In genomic region chr2:197986977-197987376, GRCh38 we compare ENCODE assay signal across 18 cellular contexts.
DNase-seq lines count a peak whose midpoint lies in the region; ATAC-seq and TF ChIP-seq lines count a peak whose summit lies in the region.
"Had no signal": no experiment of that assay in that cellular context is flagged by ENCODE, and none has a peak within 500 bp of the region (broad histone marks: within the 10 kb centered on the region; RNA-seq: fewer than 3 reads in every experiment).

No MANE protein-coding gene starts in this region.

- DNase-seq in AG10803 (ENCODE audit: low read depth): peak; percentile 58
- DNase-seq in fibroblast of gingiva (ENCODE audit: low read depth): peak; percentile 25
- peak; percentile 12 to 77 for DNase-seq in foreskin fibroblast
- DNase-seq in pons (ENCODE audit: low spot score): no peak
- DNase-seq in NCI-H524 (lab: John Stamatoyannopoulos, UW): no peak
- DNase-seq in OCI-M1 (lab: John Stamatoyannopoulos, UW): no peak
- DNase-seq: C1 segment of cervical spinal cord; Calu3; CD4-positive, alpha-beta memory T cell; COR-L47; DMS53; DMS79 treated with DMSO at 0.1 percent for 48 hours; GF-D8; H9 had no signal

- no peak for TF ChIP-seq CTCF in AG10803 (conservative IDR thresholded peaks at IDR 0.05; ENCODE audit: low read length)
- TF ChIP-seq CTCF in foreskin fibroblast (IDR thresholded peaks at IDR 0.05; ENCODE audit: low read depth, low read length): no peak

- H3K4me3 ChIP-seq in AG10803 (ENCODE audit: low read length) (no peak overlapping the region), foreskin fibroblast (ENCODE audit: low read depth in 1 of 2, low read length in 2 of 2) (no peak overlapping the region)
- H3K4me3 ChIP-seq: GM23338 had no signal

- peak; percentile 19; the same call in 1 of the 3 replicates for ATAC-seq in SK-N-SH treated with all-trans-retinoic acid at 6 μM for 48 hours
- ATAC-seq in GM21529 (IDR thresholded peaks at IDR 0.05; ENCODE audit: unreplicated experiment): no peak
- ATAC-seq: GM23338, HCT116 had no signal

TF ChIP-seq in SK-N-SH treated with all-trans-retinoic acid at 6 μM for 48 hours, 23 proteins besides CTCF, POLR2A, EP300 and RAD21:
- no peak for TF ChIP-seq CSDC2 (CRISPR knock-in tag; IDR thresholded peaks at IDR 0.05)
- TF ChIP-seq TCF4 (CRISPR knock-in tag; IDR thresholded peaks at IDR 0.05; ENCODE audit: borderline replicate concordance): peak; percentile 80; the same call in 1 of the 2 replicates
- TF ChIP-seq ZFP3 (CRISPR knock-in tag; IDR thresholded peaks at IDR 0.05): no peak
TF ChIP-seq in SK-N-SH treated with all-trans-retinoic acid at 6 μM for 48 hours: peak in this region for 1.

Comparison
In these comparisons a context has a peak if more than half of its experiments do, and no peak if none do; other contexts are left out.
1. DNase-seq: peak in AG10803 (single experiment), fibroblast of gingiva (single experiment) and foreskin fibroblast (2 of 2); none in pons (single experiment), NCI-H524 (0 of 2) and OCI-M1 (single experiment).